ENCODE assay signal across 19 cellular contexts in genomic region chr12:54051081-54051912, GRCh38. TPM values are rescaled to one million over a fixed set of nuclear protein-coding genes. Genes with fewer than 3 reads are reported as not detected.
DNase-seq lines count a peak whose midpoint lies in the region; ATAC-seq and TF ChIP-seq lines count a peak whose summit lies in the region.
"Had no signal": no experiment of that assay in that cellular context is flagged by ENCODE, and none has a peak within 500 bp of the region (broad histone marks: within the 10 kb centered on the region; RNA-seq: fewer than 3 reads in every experiment).

No MANE protein-coding gene starts in this region.

- no peak overlapping the region for H2BK120ac ChIP-seq in mesenchymal stem cell (ENCODE audit: low read depth, low read length)

- no peaks in the 10 kb centered on the region for H3K27me3 Mint-ChIP-seq in MCF 10A (ENCODE audit: insufficient read depth, unreplicated experiment)

- no peak overlapping the region for H2AK5ac ChIP-seq in mesenchymal stem cell (ENCODE audit: low read length, severe bottlenecking)

- H3K4me3 ChIP-seq in mesenchymal stem cell (ENCODE audit: insufficient read depth in 1 of 2, low read depth in 1 of 2, low read length in 2 of 2) (peak overlapping the region in 1 of 2 experiments; percentile 66), tibial nerve (peak overlapping the region in 1 of 4 donors; percentile 6)

- H3K14ac ChIP-seq in mesenchymal stem cell (ENCODE audit: low read length in 2 of 2): no peak overlapping the region

- POLR2A ChIA-PET in MCF 10A (lab: Yijun Ruan, JAX): interaction anchor here (0.5 to 0.8 kb wide), 3 partner anchors 10 to 141 kb away, joined by 3 to 4 read pairs (median 3); no protein-coding TSS in a partner anchor

- peaks cover 0 to 38% of the 10 kb centered on the region in 2 experiments for H3K27me3 ChIP-seq in mesenchymal stem cell (ENCODE audit: control insufficient read depth in 1 of 2, insufficient read depth in 1 of 2, low read length in 2 of 2)
- H3K27me3 ChIP-seq in tibial nerve: peaks cover 0 to 16% of the 10 kb centered on the region in 2 donors
- H3K27me3 ChIP-seq: tibial artery had no signal

- H3K23ac ChIP-seq in mesenchymal stem cell (ENCODE audit: low read length in 2 of 2): no peak overlapping the region

- peak; percentile 51 for DNase-seq in NCI-H82 (lab: John Stamatoyannopoulos, UW)
- no peak for DNase-seq in NCI-H82 treated with DMSO at 0.1 percent for 48 hours (lab: John Stamatoyannopoulos, UW; ENCODE audit: unreplicated experiment)
- peak; percentile 29 for DNase-seq in MCF 10A (ENCODE audit: unreplicated experiment)
- DNase-seq in mesenchymal stem cell: no peak
- no peak for DNase-seq in tibial nerve (ENCODE audit: low spot score in 2 of 2)
- no peak for DNase-seq in NCI-H1417 treated with DMSO at 0.1 percent for 48 hours (lab: John Stamatoyannopoulos, UW)
- DNase-seq in left cardiac atrium: no peak
- DNase-seq: activated B cell treated with CpG ODN at 0.5 μM for 24 hours; CD8-positive, alpha-beta T cell; effector CD8-positive, alpha-beta T cell; glutamatergic neuron; NCI-H187 treated with DMSO at 0.1 percent for 48 hours; NK-92 treated with Interleukin-12 subunit alpha and Interleukin-12 subunit beta, amount 100 ng/mL, for 24 hours; nucleus accumbens; SK-N-SH; tibial artery had no signal

- H3K4ac ChIP-seq in mesenchymal stem cell (ENCODE audit: low read depth in 1 of 2, low read length in 2 of 2): no peak overlapping the region

- no peaks in the 10 kb centered on the region for H3K9me3 Mint-ChIP-seq in MCF 10A (ENCODE audit: unreplicated experiment)
- H3K9me3 Mint-ChIP-seq: activated B cell treated with CpG ODN at 0.5 μM for 24 hours; CD8-positive, alpha-beta T cell had no signal

- H4K91ac ChIP-seq in mesenchymal stem cell (ENCODE audit: low read length): no peak overlapping the region

- CTCF ChIA-PET in MCF 10A (lab: Yijun Ruan, JAX): interaction anchor here (0.8 to 1.1 kb wide), 2 partner anchors 81 to 157 kb away, joined by 3 to 5 read pairs; no protein-coding TSS in a partner anchor

- no peak for TF ChIP-seq CTCF in MCF 10A (IDR thresholded peaks at IDR 0.05; ENCODE audit: unreplicated experiment)
- TF ChIP-seq CTCF in tibial nerve (IDR thresholded peaks at IDR 0.05): no peak

- H3K4me2 ChIP-seq in mesenchymal stem cell (ENCODE audit: low read length, poor library complexity, severe bottlenecking): no peak overlapping the region
- H3K4me2 ChIP-seq: SK-N-SH had no signal

- 19% methylated on average over 11 of the region's 11 CpGs for WGBS in mesenchymal stem cell
- WGBS in tibial nerve, 2 donors: 35 to 43% methylated on average over 11 of the region's 11 CpGs

- H3K4me1 Mint-ChIP-seq in MCF 10A (ENCODE audit: insufficient read depth, unreplicated experiment): peaks cover 11% of the 10 kb centered on the region

- TF ChIP-seq EP300 in tibial nerve (IDR thresholded peaks at IDR 0.05): no peak

- H3K27ac Mint-ChIP-seq in MCF 10A (ENCODE audit: low read depth, unreplicated experiment): no peak overlapping the region
- H3K27ac Mint-ChIP-seq: CD8-positive, alpha-beta T cell had no signal

- peaks cover 30 to 35% of the 10 kb centered on the region in 2 experiments for H3K36me3 ChIP-seq in mesenchymal stem cell (ENCODE audit: control insufficient read depth in 1 of 2, insufficient read depth in 2 of 2, low read depth in 1 of 2, low read length in 2 of 2)
- no peaks in the 10 kb centered on the region for H3K36me3 ChIP-seq in tibial nerve
- H3K36me3 ChIP-seq: tibial artery had no signal

- TF ChIP-seq POLR2A in tibial nerve (IDR thresholded peaks at IDR 0.05): no peak

- no peak overlapping the region for H2BK5ac ChIP-seq in mesenchymal stem cell (ENCODE audit: low read depth, low read length, poor library complexity, severe bottlenecking)

- H3K36me3 Mint-ChIP-seq in MCF 10A (ENCODE audit: insufficient read depth, unreplicated experiment): no peaks in the 10 kb centered on the region
- H3K36me3 Mint-ChIP-seq: CD8-positive, alpha-beta T cell had no signal

- no peak overlapping the region for H2AFZ ChIP-seq in mesenchymal stem cell (ENCODE audit: low read depth, low read length)

- intact Hi-C loops in MCF 10A (cut with micrococcal nuclease): no loop called here
- intact Hi-C loops in left cardiac atrium (cut with DNase I): no loop called here

- no peak overlapping the region for H3K27ac ChIP-seq in mesenchymal stem cell (ENCODE audit: low read length, poor library complexity, severe bottlenecking)
- peak overlapping the region; percentile 72 to 89 (median 84) for H3K27ac ChIP-seq in tibial nerve
- H3K27ac ChIP-seq: 22Rv1 had no signal

- H3K4me1 ChIP-seq in mesenchymal stem cell (ENCODE audit: control insufficient read depth, insufficient read depth, low read depth, low read length) (peaks cover 14% of the 10 kb centered on the region), tibial nerve (peaks cover 0 to 72% (median 5%) of the 10 kb centered on the region in 4 donors)

- no peak for ATAC-seq in GM18909 (IDR thresholded peaks at IDR 0.05; ENCODE audit: poor library complexity, unreplicated experiment)
- ATAC-seq in left cardiac atrium: no peak
- ATAC-seq: CD8-positive, alpha-beta T cell had no signal

- H3K4me3 Mint-ChIP-seq in MCF 10A (ENCODE audit: unreplicated experiment): no peak overlapping the region

- no peak overlapping the region for H3K18ac ChIP-seq in mesenchymal stem cell (ENCODE audit: low read depth in 1 of 2, low read length in 2 of 2)

- H3K79me1 ChIP-seq in mesenchymal stem cell (replicated peaks; ENCODE audit: low read length, poor library complexity, severe bottlenecking): peaks cover 48% of the 10 kb centered on the region

- no peak overlapping the region for H2BK15ac ChIP-seq in mesenchymal stem cell (ENCODE audit: low read depth, poor library complexity, severe bottlenecking)

- peak overlapping the region; percentile 89 for H3K9ac ChIP-seq in mesenchymal stem cell (ENCODE audit: low read length)
- H3K9ac ChIP-seq: SK-N-SH had no signal

- no peak overlapping the region for H4K8ac ChIP-seq in mesenchymal stem cell (ENCODE audit: low read length)

- no peaks in the 10 kb centered on the region for H3K9me3 ChIP-seq in mesenchymal stem cell (ENCODE audit: control insufficient read depth, low read length)
- no peaks in the 10 kb centered on the region for H3K9me3 ChIP-seq in tibial nerve
- H3K9me3 ChIP-seq: SK-N-SH, tibial artery had no signal

- BruUV-seq in MCF 10A (replicated peaks; lab: Mats Ljungman, UMichigan): no TSS peak

- H2BK12ac ChIP-seq in mesenchymal stem cell (ENCODE audit: low read length in 2 of 2): no peak overlapping the region

RNA-seq across cellular contexts. Expression of gene HOXC4, which starts 2.3 kb away (rescaled TPM):
- total RNA-seq in MCF 10A (2022): 1.7 and 1.8 TPM in 2 replicates
- 6.4 TPM for polyA plus RNA-seq in mesenchymal stem cell (2013, experiment 1 of 2)
- 7.0 TPM for polyA plus RNA-seq in mesenchymal stem cell (2013, experiment 2 of 2)
- total RNA-seq in tibial nerve: 1 to 10 TPM; 2.7 to 8.1 (median 4.1) TPM
- total RNA-seq in left cardiac atrium: under 1 TPM; 0.16 to 0.35 TPM

RNA-seq across cellular contexts. Expression of gene HOXC5, which starts 18.4 kb away (rescaled TPM):
- 0.74 TPM in 1 of 2 replicates, not detected in the other for total RNA-seq in MCF 10A (2022)
- polyA plus RNA-seq in mesenchymal stem cell (2013, experiment 1 of 2): 0.30 TPM
- polyA plus RNA-seq in mesenchymal stem cell (2013, experiment 2 of 2): 0.27 TPM
- 1 to 10 TPM; 1.4 to 2.7 (median 1.7) TPM for total RNA-seq in tibial nerve
- total RNA-seq in left cardiac atrium: not detected
- total RNA-seq: activated B cell treated with CpG ODN at 0.5 μM for 24 hours; CD8-positive, alpha-beta T cell; left colon had no signal

RNA-seq across cellular contexts. Expression of gene HOXC6, which starts 23.1 kb away (rescaled TPM):
- total RNA-seq in MCF 10A (2022) (7.1 and 11.5 TPM in 2 replicates), tibial nerve (10 to 100 TPM in 1 of 4 donors, 1 to 10 TPM in 3; 3.6 to 17.3 (median 7.2) TPM), left cardiac atrium (under 1 TPM in 1 of 2 donors, not detected in 1; 0.50 TPM)
- polyA plus RNA-seq in mesenchymal stem cell (2013, experiment 1 of 2): 49.1 TPM
- 49.1 TPM for polyA plus RNA-seq in mesenchymal stem cell (2013, experiment 2 of 2)
- total RNA-seq: activated B cell treated with CpG ODN at 0.5 μM for 24 hours; CD8-positive, alpha-beta T cell; left colon had no signal

RNA-seq across cellular contexts. Expression of gene HOXC8, which starts 42.5 kb away (rescaled TPM):
- 6.0 and 6.9 TPM in 2 replicates for total RNA-seq in MCF 10A (2022)
- polyA plus RNA-seq in mesenchymal stem cell (2013, experiment 1 of 2): 66.4 TPM
- 67.1 TPM for polyA plus RNA-seq in mesenchymal stem cell (2013, experiment 2 of 2)
- total RNA-seq in tibial nerve: 1 to 10 TPM in 3 of 4 donors, under 1 TPM in 1; 0.98 to 2.3 (median 2.0) TPM
- total RNA-seq in left cardiac atrium: not detected
- total RNA-seq: activated B cell treated with CpG ODN at 0.5 μM for 24 hours; CD8-positive, alpha-beta T cell; left colon had no signal

RNA-seq across cellular contexts. Expression of gene HOXC9, which starts 51.3 kb away (rescaled TPM):
- total RNA-seq in MCF 10A (2022) (5.2 and 6.0 TPM in 2 replicates), tibial nerve (10 to 100 TPM in 1 of 4 donors, 1 to 10 TPM in 3; 4.4 to 10.5 (median 7.9) TPM), left cardiac atrium (not detected)
- polyA plus RNA-seq in mesenchymal stem cell (2013, experiment 1 of 2): 18.0 TPM
- polyA plus RNA-seq in mesenchymal stem cell (2013, experiment 2 of 2): 18.5 TPM
- total RNA-seq: activated B cell treated with CpG ODN at 0.5 μM for 24 hours; CD8-positive, alpha-beta T cell; left colon had no signal

Comparison
In these comparisons a context has a peak if more than half of its experiments do, and no peak if none do; other contexts are left out.
1. DNase-seq: peak in NCI-H82 (single experiment) and MCF 10A (single experiment); none in NCI-H82 treated with DMSO at 0.1 percent for 48 hours (single experiment), mesenchymal stem cell (single experiment), tibial nerve (0 of 2), NCI-H1417 treated with DMSO at 0.1 percent for 48 hours (single experiment) and left cardiac atrium (single experiment).